Comparison of ENCODE assay signal across 13 cellular contexts in the genomic region with DNA sequence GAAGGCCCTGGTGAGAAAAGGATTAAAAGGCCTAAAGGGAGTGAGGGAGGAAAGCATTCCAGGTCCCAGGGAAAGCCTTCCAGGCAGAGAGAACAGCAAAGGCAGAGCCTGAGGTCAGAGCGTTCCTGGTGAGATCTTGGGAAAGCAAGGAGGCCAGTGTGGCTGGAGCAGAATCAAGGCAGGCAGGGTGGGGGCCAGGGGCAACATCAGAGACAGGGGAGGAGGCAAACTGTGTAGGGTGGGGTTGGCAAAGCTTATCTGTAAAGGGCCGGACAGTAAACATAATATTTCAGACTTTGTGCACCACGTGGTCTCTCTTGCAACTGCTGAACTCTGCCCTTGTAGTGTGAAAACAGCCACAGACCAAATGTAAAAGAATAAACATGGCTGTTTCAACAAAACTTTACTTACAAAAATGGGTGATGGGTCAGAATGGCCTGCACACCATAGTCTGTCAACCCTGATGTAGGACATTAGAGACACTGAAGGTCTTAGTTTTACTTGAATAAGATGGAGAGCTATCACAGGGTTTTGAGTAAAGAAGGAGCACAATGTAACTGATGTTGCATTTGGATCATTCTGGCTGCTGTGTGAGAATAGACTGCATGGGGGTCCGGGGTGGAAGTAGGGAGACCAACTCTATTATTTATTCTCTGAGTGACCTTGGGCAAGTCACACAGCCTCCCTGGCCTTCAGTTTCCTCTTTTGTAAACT.
A peak's percentile ranks its signal among the peaks of the same experiment; 100 is the strongest.
DNase-seq lines count a peak whose midpoint lies in the region; ATAC-seq and TF ChIP-seq lines count a peak whose summit lies in the region.
"Had no signal": no experiment of that assay in that cellular context is flagged by ENCODE, and none has a peak within 500 bp of the region (broad histone marks: within the 10 kb centered on the region; RNA-seq: fewer than 3 reads in every experiment).

No MANE protein-coding gene starts in this region.

- DNase-seq in AG08396 (ENCODE audit: low spot score) (peak; percentile 82), NCI-H226 (peak; percentile 93), fibroblast of pulmonary artery (ENCODE audit: low read depth) (peak; percentile 48), cerebellar cortex (ENCODE audit: low spot score) (no peak), HK-2 (ENCODE audit: unreplicated experiment) (no peak)
- DNase-seq: activated CD4-positive, alpha-beta T cell treated with anti-CD3 and anti-CD28 coated beads for 4 hours; anterior cingulate cortex; DND-41; effector CD4-positive, alpha-beta T cell had no signal

- H3K9me3 ChIP-seq in mucosa of rectum (ENCODE audit: control insufficient read depth in 2 of 2, low read length in 2 of 2), result no peaks in the 10 kb centered on the region

- H3K36me3 ChIP-seq in mucosa of rectum (ENCODE audit: control insufficient read depth in 2 of 2, insufficient read depth in 2 of 2, low read length in 2 of 2), result no peaks in the 10 kb centered on the region
- H3K36me3 ChIP-seq: heart left ventricle had no signal

- ATAC-seq in HG02885 (IDR thresholded peaks at IDR 0.05; ENCODE audit: poor library complexity, unreplicated experiment) (no peak), GM19351 (IDR thresholded peaks at IDR 0.05; ENCODE audit: unreplicated experiment) (no peak)

- peak overlapping the region; percentile 79 to 93 for H3K27ac ChIP-seq in mucosa of rectum (ENCODE audit: low read depth in 2 of 2, low read length in 2 of 2)

- H3K9ac ChIP-seq in mucosa of rectum (ENCODE audit: low read depth in 1 of 2, low read length in 2 of 2), result peak overlapping the region in 1 of 2 donors; percentile 62

- no peaks in the 10 kb centered on the region for H3K27me3 ChIP-seq in mucosa of rectum (ENCODE audit: control insufficient read depth in 2 of 2, insufficient read depth in 2 of 2, low read length in 2 of 2)
- H3K27me3 ChIP-seq: heart left ventricle had no signal

- H3K4me1 ChIP-seq in mucosa of rectum (ENCODE audit: control insufficient read depth in 2 of 2, insufficient read depth in 2 of 2, low read length in 2 of 2), result peaks cover 13 to 44% of the 10 kb centered on the region in 2 donors

- no peak for TF ChIP-seq CTCF in fibroblast of pulmonary artery (IDR thresholded peaks at IDR 0.05; ENCODE audit: low read length, missing control alignments)

- no peak overlapping the region for H3K4me3 ChIP-seq in fibroblast of pulmonary artery (replicated peaks; ENCODE audit: low read depth, low read length)
- H3K4me3 ChIP-seq in mucosa of rectum (ENCODE audit: low read length in 2 of 2), result peak overlapping the region; percentile 28 to 50
- H3K4me3 ChIP-seq: heart left ventricle had no signal

Comparison
In these comparisons a context has a peak if more than half of its experiments do, and no peak if none do; other contexts are left out.
1. DNase-seq: peak in AG08396 (single experiment), NCI-H226 (single experiment) and fibroblast of pulmonary artery (single experiment); none in cerebellar cortex (single experiment) and HK-2 (single experiment).